ENCODE assay signal across 15 cellular contexts in genomic region chr22:46686221-46686872, GRCh38. TPM values are rescaled to one million over a fixed set of nuclear protein-coding genes. Genes with fewer than 3 reads are reported as not detected.
DNase-seq lines count a peak whose midpoint lies in the region; ATAC-seq, FAIRE-seq and TF ChIP-seq lines count a peak whose summit lies in the region.
"Had no signal": no experiment of that assay in that cellular context is flagged by ENCODE, and none has a peak within 500 bp of the region (broad histone marks: within the 10 kb centered on the region; RNA-seq: fewer than 3 reads in every experiment).

No MANE protein-coding gene starts in this region.

- intact Hi-C loops in kidney (cut with DNase I): no loop called here
- intact Hi-C loops in Calu3 (cut with micrococcal nuclease; ENCODE audit: unreplicated experiment): no loop called here

- ATAC-seq in activated T-cell treated with anti-CD3 and anti-CD28 coated beads, Interleukin-2, amount 50 U/mL, for 72 hours (replicated peaks in 1 of 2): no peak
- no peak for ATAC-seq in activated T-helper 17 cell treated with anti-CD3 and anti-CD28 coated beads, Interleukin-2, amount 50 U/mL, for 72 hours (replicated peaks)

- H3K36me3 Mint-ChIP-seq in activated T-cell treated with anti-CD3 and anti-CD28 coated beads, Interleukin-2, amount 50 U/mL, for 72 hours (ENCODE audit: insufficient read depth in 2 of 2): peaks cover 2 to 9% of the 10 kb centered on the region in 2 donors
- H3K36me3 Mint-ChIP-seq in activated T-helper 17 cell treated with anti-CD3 and anti-CD28 coated beads, Interleukin-2, amount 50 U/mL, for 72 hours (ENCODE audit: low read depth): peaks cover 75% of the 10 kb centered on the region
- peaks cover 24% of the 10 kb centered on the region for H3K36me3 Mint-ChIP-seq in Calu3 (ENCODE audit: insufficient read depth, unreplicated experiment)

- no peaks in the 10 kb centered on the region for H3K9me3 Mint-ChIP-seq in activated T-cell treated with anti-CD3 and anti-CD28 coated beads, Interleukin-2, amount 50 U/mL, for 72 hours
- no peaks in the 10 kb centered on the region for H3K9me3 Mint-ChIP-seq in activated T-helper 17 cell treated with anti-CD3 and anti-CD28 coated beads, Interleukin-2, amount 50 U/mL, for 72 hours
- no peaks in the 10 kb centered on the region for H3K9me3 Mint-ChIP-seq in Calu3 (ENCODE audit: low read depth, unreplicated experiment)
- H3K9me3 Mint-ChIP-seq: neural crest cell had no signal

- H3K4me1 ChIP-seq in kidney (ENCODE audit: control insufficient read depth in 1 of 2, insufficient read depth in 1 of 2, low read depth in 1 of 2, low read length in 2 of 2) (no peaks in the 10 kb centered on the region), stomach smooth muscle (ENCODE audit: control insufficient read depth, insufficient read depth, low read length) (peaks cover 2% of the 10 kb centered on the region)

- CTCF ChIA-PET in Calu3 (lab: Charles Lee): interaction anchor here (1.1 kb wide), 1 partner anchor 122 kb away, joined by 3 read pairs; no protein-coding TSS in a partner anchor

- H3K27ac Mint-ChIP-seq in activated T-cell treated with anti-CD3 and anti-CD28 coated beads, Interleukin-2, amount 50 U/mL, for 72 hours: peak overlapping the region; percentile 64
- H3K27ac Mint-ChIP-seq in activated T-helper 17 cell treated with anti-CD3 and anti-CD28 coated beads, Interleukin-2, amount 50 U/mL, for 72 hours: peak overlapping the region; percentile 43
- H3K27ac Mint-ChIP-seq in Calu3 (ENCODE audit: unreplicated experiment): no peak overlapping the region

- H3K27ac ChIP-seq in kidney (ENCODE audit: low read depth in 2 of 2, low read length in 2 of 2) (no peak overlapping the region), stomach smooth muscle (ENCODE audit: low read length) (peak overlapping the region; percentile 12)

- H3K27me3 Mint-ChIP-seq in activated T-cell treated with anti-CD3 and anti-CD28 coated beads, Interleukin-2, amount 50 U/mL, for 72 hours (ENCODE audit: low read depth): no peaks in the 10 kb centered on the region
- no peaks in the 10 kb centered on the region for H3K27me3 Mint-ChIP-seq in activated T-helper 17 cell treated with anti-CD3 and anti-CD28 coated beads, Interleukin-2, amount 50 U/mL, for 72 hours
- no peaks in the 10 kb centered on the region for H3K27me3 Mint-ChIP-seq in Calu3 (ENCODE audit: unreplicated experiment)

- DNase-seq in activated T-cell treated with anti-CD3 and anti-CD28 coated beads, Interleukin-2, amount 50 U/mL, for 72 hours: no peak
- DNase-seq in activated T-cell treated with anti-CD3 and anti-CD28 coated beads, Interleukin-2, amount 50 U/mL, for 1 hour: no peak
- DNase-seq in kidney (peak; percentile 73), Calu3 (no peak), NCI-H748 treated with DMSO at 0.1 percent for 48 hours (lab: John Stamatoyannopoulos, UW) (no peak), activated gamma-delta T cell treated with Interleukin-2 at 50 U/mL for 16 hours (no peak)
- DNase-seq: H7; NCI-H1417 treated with DMSO at 0.1 percent for 48 hours; NCI-H510A treated with DMSO at 0.1 percent for 48 hours; SHP77 treated with DMSO at 0.1 percent for 48 hours; stimulated activated CD4-positive, alpha-beta T cell treated with anti-CD3 and anti-CD28 coated beads, Interleukin-12 subunit alpha, Interleukin-12 subunit beta, amount 100 ng/mL, for 4 hours had no signal

- no peaks in the 10 kb centered on the region for H3K27me3 ChIP-seq in stomach smooth muscle (ENCODE audit: control insufficient read depth in 1 of 2, insufficient read depth in 2 of 2, low read length in 2 of 2)

- H3K4me3 ChIP-seq in kidney (ENCODE audit: low read length in 2 of 2) (no peak overlapping the region), stomach smooth muscle (ENCODE audit: low read length in 2 of 2) (no peak overlapping the region)

- H3K9ac ChIP-seq in kidney (ENCODE audit: low read length in 2 of 2) (no peak overlapping the region), stomach smooth muscle (ENCODE audit: low read length in 2 of 2) (no peak overlapping the region)

- H3K36me3 ChIP-seq in kidney (ENCODE audit: control insufficient read depth in 1 of 2, insufficient read depth in 2 of 2, low read length in 2 of 2) (peaks cover 3 to 10% of the 10 kb centered on the region in 2 donors), stomach smooth muscle (ENCODE audit: control insufficient read depth in 2 of 2, insufficient read depth in 2 of 2, low read length in 2 of 2) (peaks cover 23 to 30% of the 10 kb centered on the region in 2 donors)

- TF ChIP-seq CTCF in kidney (IDR thresholded peaks at IDR 0.05; ENCODE audit: borderline replicate concordance, extremely low read depth, insufficient read depth) (no peak), Calu3 (IDR thresholded peaks at IDR 0.05; ENCODE audit: unreplicated experiment) (no peak)

- peaks cover 10% of the 10 kb centered on the region for H3K4me1 Mint-ChIP-seq in activated T-cell treated with anti-CD3 and anti-CD28 coated beads, Interleukin-2, amount 50 U/mL, for 72 hours (ENCODE audit: low read depth)
- H3K4me1 Mint-ChIP-seq in activated T-helper 17 cell treated with anti-CD3 and anti-CD28 coated beads, Interleukin-2, amount 50 U/mL, for 72 hours: peaks cover 4% of the 10 kb centered on the region
- H3K4me1 Mint-ChIP-seq in Calu3 (ENCODE audit: low read depth, unreplicated experiment): peaks cover 8% of the 10 kb centered on the region
- H3K4me1 Mint-ChIP-seq: neural crest cell had no signal

- H3K9me3 ChIP-seq in kidney (ENCODE audit: control insufficient read depth in 1 of 2, low read length in 2 of 2): no peaks in the 10 kb centered on the region
- H3K9me3 ChIP-seq in stomach smooth muscle (ENCODE audit: control insufficient read depth in 2 of 2, low read length in 2 of 2): no peaks in the 10 kb centered on the region

- no peak overlapping the region for H3K4me3 Mint-ChIP-seq in activated T-cell treated with anti-CD3 and anti-CD28 coated beads, Interleukin-2, amount 50 U/mL, for 72 hours
- H3K4me3 Mint-ChIP-seq in activated T-helper 17 cell treated with anti-CD3 and anti-CD28 coated beads, Interleukin-2, amount 50 U/mL, for 72 hours: no peak overlapping the region
- H3K4me3 Mint-ChIP-seq in Calu3 (ENCODE audit: low read depth, unreplicated experiment): no peak overlapping the region
- H3K4me3 Mint-ChIP-seq: neural crest cell had no signal

- no TSS peak for BruUV-seq in Calu3 (replicated peaks; lab: Mats Ljungman, UMichigan)

- FAIRE-seq in kidney (lab: Jason Lieb, UNC): no peak
- FAIRE-seq: islet of Langerhans had no signal

RNA-seq across cellular contexts. Expression of gene CERK, which starts 51.7 kb away (rescaled TPM):
- 10 to 100 TPM; 38.6 to 53.1 TPM for total RNA-seq in activated T-cell treated with anti-CD3 and anti-CD28 coated beads, Interleukin-2, amount 50 U/mL, for 72 hours
- 100 to 1,000 TPM in 1 of 2 donors, 10 to 100 TPM in 1; 90.7 to 124 TPM for total RNA-seq in activated T-helper 17 cell treated with anti-CD3 and anti-CD28 coated beads, Interleukin-2, amount 50 U/mL, for 72 hours
- total RNA-seq in kidney (28.2 TPM), Calu3 (2022) (20.3 and 25.0 TPM in 2 replicates)
- polyA plus RNA-seq in kidney (ENCODE audit: insufficient read depth, low read depth, low replicate concordance): 21.6 TPM
